ENCODE assay signal across 32 cellular contexts in genomic region chrX:71148278-71148663, GRCh38. TPM values are rescaled to one million over a fixed set of nuclear protein-coding genes. Genes with fewer than 3 reads are reported as not detected.
"Had no signal": no experiment of that assay in that cellular context is flagged by ENCODE, and none has a peak within 500 bp of the region (broad histone marks: within the 10 kb centered on the region; RNA-seq: fewer than 3 reads in every experiment).

No MANE protein-coding gene starts in this region.

- H3K4me3 Mint-ChIP-seq: mesothelial cell of epicardium; natural killer cell treated with Interleukin-12 subunit alpha and Interleukin-12 subunit beta and Interleukin-15 and Interleukin-18, amount 100 ng/mL, for 72 hours; stimulated activated naive CD8-positive, alpha-beta T cell treated with anti-CD3 and anti-CD28 coated beads, Interleukin-15, amount 100 ng/mL, for 72 hours; type B pancreatic cell had no signal

- H3K4me3 ChIP-seq: gastrocnemius medialis, left lung, mucosa of descending colon, prostate gland, right atrium auricular region, smooth muscle cell, testis, tibial artery had no signal

- H3K4me1 ChIP-seq: prostate gland, testis had no signal

- H3K27ac Mint-ChIP-seq: mesothelial cell of epicardium; natural killer cell treated with Interleukin-12 subunit alpha and Interleukin-12 subunit beta and Interleukin-15 and Interleukin-18, amount 100 ng/mL, for 72 hours; stimulated activated naive CD8-positive, alpha-beta T cell treated with anti-CD3 and anti-CD28 coated beads, Interleukin-15, amount 100 ng/mL, for 72 hours; type B pancreatic cell had no signal

- H3K27ac ChIP-seq: epithelial cell of prostate, gastrocnemius medialis, left lung, neutrophil, prostate gland, right atrium auricular region, testis, tibial artery had no signal

- H3K4me2 ChIP-seq: smooth muscle cell had no signal

- DNase-seq: cortex of kidney; effector CD4-positive, alpha-beta T cell; foreskin fibroblast; gastrocnemius medialis; left lung; mesenchymal stem cell; mucosa of descending colon; naive B cell; stimulated activated CD4-positive, alpha-beta T cell treated with anti-CD3 and anti-CD28 coated beads, Interleukin-12 subunit alpha, Interleukin-12 subunit beta, amount 100 ng/mL, for 4 hours; stimulated activated CD4-positive, alpha-beta T cell treated with anti-CD3 and anti-CD28 coated beads, Interleukin-1b, Interleukin-23, amount 100 ng/mL, for 48 hours; stimulated activated CD4-positive, alpha-beta T cell treated with anti-CD3 and anti-CD28 coated beads, Interleukin-4, amount 100 ng/mL, for 1 hour; stimulated activated CD8-positive, alpha-beta memory T cell treated with anti-CD3 and anti-CD28 coated beads, Interleukin-4, amount 100 ng/mL, for 48 hours; stimulated activated naive CD4-positive, alpha-beta T cell; stimulated activated naive CD8-positive, alpha-beta T cell treated with anti-CD3 and anti-CD28 coated beads, Interleukin-15, amount 100 ng/mL, for 72 hours; testis; tibial artery had no signal

- H3K36me3 ChIP-seq: gastrocnemius medialis, left lung, prostate gland, right atrium auricular region, tibial artery had no signal

- H3K27me3 ChIP-seq: gastrocnemius medialis, left lung, neutrophil, right atrium auricular region, testis, tibial artery had no signal

- H3K9me3 ChIP-seq: gastrocnemius medialis, left lung, mucosa of descending colon, neutrophil, prostate gland, right atrium auricular region, testis, tibial artery had no signal

- H3K9me3 Mint-ChIP-seq: mesothelial cell of epicardium; natural killer cell treated with Interleukin-12 subunit alpha and Interleukin-12 subunit beta and Interleukin-15 and Interleukin-18, amount 100 ng/mL, for 72 hours; stimulated activated naive CD8-positive, alpha-beta T cell treated with anti-CD3 and anti-CD28 coated beads, Interleukin-15, amount 100 ng/mL, for 72 hours; type B pancreatic cell had no signal

- H3K27me3 Mint-ChIP-seq: naive B cell; stimulated activated naive CD8-positive, alpha-beta T cell treated with anti-CD3 and anti-CD28 coated beads, Interleukin-15, amount 100 ng/mL, for 72 hours had no signal

- H3K36me3 Mint-ChIP-seq: mesothelial cell of epicardium; naive B cell; natural killer cell treated with Interleukin-12 subunit alpha and Interleukin-12 subunit beta and Interleukin-15 and Interleukin-18, amount 100 ng/mL, for 72 hours; type B pancreatic cell had no signal

RNA-seq across cellular contexts. Expression of gene IL2RG, which starts 36.9 kb away (rescaled TPM):
- total RNA-seq: lung microvascular endothelial cell, mesothelial cell of epicardium, osteocyte, smooth muscle cell had no signal
- polyA plus RNA-seq: smooth muscle cell had no signal

RNA-seq across cellular contexts. Expression of gene CXorf65, which starts 41.7 kb away (rescaled TPM):
- total RNA-seq: dermis microvascular lymphatic vessel endothelial cell, esophagus mucosa, gastrocnemius medialis, glomerular endothelial cell, lung microvascular endothelial cell, mesothelial cell of epicardium, osteocyte, prostate gland, right atrium auricular region, sciatic nerve, smooth muscle cell, urinary bladder had no signal
- polyA plus RNA-seq: keratinocyte, smooth muscle cell, urinary bladder had no signal
